ENCODE assay signal across 8 cellular contexts in genomic region chr2:45009928-45010705, GRCh38. TPM values are rescaled to one million over a fixed set of nuclear protein-coding genes. Genes with fewer than 3 reads are reported as not detected.
A peak's percentile ranks its signal among the peaks of the same experiment; 100 is the strongest.
DNase-seq lines count a peak whose midpoint lies in the region; ATAC-seq, FAIRE-seq and TF ChIP-seq lines count a peak whose summit lies in the region.

No MANE protein-coding gene starts in this region.

- H3K27me3 ChIP-seq in tibial nerve: peaks cover 0 to 96% of the 10 kb centered on the region in 2 donors

- ATAC-seq in left lobe of liver (peak; percentile 44), HG03196 (IDR thresholded peaks at IDR 0.05; ENCODE audit: unreplicated experiment) (no peak)

- no peaks in the 10 kb centered on the region for H3K9me3 ChIP-seq in tibial nerve

- TF ChIP-seq POLR2A in tibial nerve (IDR thresholded peaks at IDR 0.05): no peak

- H3K36me3 ChIP-seq in tibial nerve: no peaks in the 10 kb centered on the region

- 1 to 2% methylated on average over 32 to 50 of the region's 56 CpGs for WGBS in tibial nerve, 2 donors

- no peak for TF ChIP-seq EP300 in tibial nerve (IDR thresholded peaks at IDR 0.05)

- peak; percentile 35 for DNase-seq in DMS79 (lab: John Stamatoyannopoulos, UW)
- peak; percentile 61 for DNase-seq in NCI-H2171 treated with DMSO at 0.1 percent for 48 hours (lab: John Stamatoyannopoulos, UW)
- DNase-seq in choroid plexus epithelial cell (ENCODE audit: low read depth): peak; percentile 82
- DNase-seq in left lobe of liver (ENCODE audit: low spot score): no peak
- peak; percentile 35 to 59 for DNase-seq in tibial nerve (ENCODE audit: low spot score in 2 of 2)
- DNase-seq in RCC 7860 (ENCODE audit: low spot score): no peak
- DNase-seq in activated CD4-positive, CD25-positive, alpha-beta regulatory T cell (lab: John Stamatoyannopoulos, UW): no peak

- peaks cover 0 to 78% (median 24%) of the 10 kb centered on the region in 4 donors for H3K4me1 ChIP-seq in tibial nerve

- H3K4me3 ChIP-seq in choroid plexus epithelial cell (ENCODE audit: low read depth, low read length) (peak overlapping the region; percentile 70), tibial nerve (peak overlapping the region; percentile 23 to 54 (median 38))

- peak overlapping the region; percentile 17 to 86 (median 45) for H3K27ac ChIP-seq in tibial nerve

- TF ChIP-seq CTCF in choroid plexus epithelial cell (conservative IDR thresholded peaks at IDR 0.05; ENCODE audit: low read depth, low read length): no peak
- no peak for TF ChIP-seq CTCF in tibial nerve (IDR thresholded peaks at IDR 0.05)

- no peak for FAIRE-seq in RCC 7860 (lab: Jason Lieb, UNC)

RNA-seq across cellular contexts. Expression of gene SIX2, which starts 0.9 kb away (rescaled TPM):
- total RNA-seq in left lobe of liver: not detected
- total RNA-seq in tibial nerve: 1 to 10 TPM in 3 of 4 donors, under 1 TPM in 1; 0.87 to 4.9 (median 2.5) TPM

Comparison
In these comparisons a context has a peak if more than half of its experiments do, and no peak if none do; other contexts are left out.
1. DNase-seq: peak in DMS79 (single experiment), NCI-H2171 treated with DMSO at 0.1 percent for 48 hours (single experiment), choroid plexus epithelial cell (single experiment) and tibial nerve (2 of 2); none in left lobe of liver (single experiment), RCC 7860 (single experiment) and activated CD4-positive, CD25-positive, alpha-beta regulatory T cell (0 of 4).